ENCODE assay signal across 9 cellular contexts in the genomic region with DNA sequence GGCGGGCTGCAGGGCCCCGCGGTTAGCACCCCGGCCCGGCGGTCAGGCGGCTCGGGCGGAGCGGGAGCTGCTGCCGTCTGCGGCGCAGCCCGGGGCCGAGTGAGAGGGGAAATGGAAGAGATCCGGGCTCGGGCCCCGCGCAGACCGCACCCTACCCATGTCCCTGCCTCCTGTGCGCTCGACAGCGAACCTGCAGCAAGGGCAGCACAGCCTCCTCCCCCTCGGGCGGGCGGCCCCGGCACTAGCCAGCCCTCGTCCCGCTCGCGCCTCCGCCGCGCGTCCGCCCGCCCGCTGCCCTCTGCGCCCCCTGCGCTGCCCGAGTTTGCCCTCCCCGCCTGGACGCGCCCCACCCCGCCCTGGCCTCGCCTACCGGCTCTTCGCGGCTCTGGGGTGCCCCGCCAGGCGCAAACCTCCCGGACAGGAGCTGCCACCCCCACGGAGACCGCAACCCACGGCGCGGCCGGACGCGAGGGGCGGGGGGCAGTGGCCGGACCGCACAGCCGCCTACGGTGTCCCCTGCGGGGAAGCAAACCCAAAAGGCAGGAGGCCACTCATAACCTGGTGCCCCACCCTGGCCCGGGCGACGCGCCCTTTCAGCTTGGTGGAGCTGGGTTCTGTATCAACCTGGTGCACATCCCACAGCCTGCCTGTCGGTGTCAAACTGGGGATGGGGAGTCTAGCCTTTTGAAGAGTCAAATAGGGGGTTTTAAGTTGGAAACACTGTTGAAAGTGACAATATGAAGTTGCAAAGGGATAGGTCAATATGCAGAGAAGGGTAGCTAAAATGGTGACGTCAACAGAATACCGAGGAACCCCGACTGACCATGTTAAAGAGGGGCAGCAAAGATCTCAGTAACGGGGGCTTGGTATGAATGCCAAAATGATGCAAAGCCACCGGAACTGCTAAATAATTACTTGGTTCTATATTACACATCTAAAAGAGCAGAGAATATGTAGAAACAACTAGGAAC. TPM values are rescaled to one million over a fixed set of nuclear protein-coding genes. Genes with fewer than 3 reads are reported as not detected.
DNase-seq lines count a peak whose midpoint lies in the region; ATAC-seq lines count a peak whose summit lies in the region.
"Had no signal": no experiment of that assay in that cellular context is flagged by ENCODE, and none has a peak within 500 bp of the region (broad histone marks: within the 10 kb centered on the region; RNA-seq: fewer than 3 reads in every experiment).

Gene IHH, minus strand, starts transcription at position 101 of the 971 bp plus-strand sequence. CDS start 454 bp downstream, outside the sequence.

- peaks cover 52% of the 10 kb centered on the region for H3K27me3 ChIP-seq in HAP-1 (ENCODE audit: low read depth)

- H3K36me3 ChIP-seq in HAP-1 (replicated peaks), result no peaks in the 10 kb centered on the region

- H3K9me3 ChIP-seq in HAP-1, result no peaks in the 10 kb centered on the region

- H3K36me3 Mint-ChIP-seq in activated T-cell treated with anti-CD3 and anti-CD28 coated beads, Interleukin-2, amount 50 U/mL, for 24 hours (ENCODE audit: low read depth), result no peaks in the 10 kb centered on the region
- H3K36me3 Mint-ChIP-seq in immature natural killer cell, result no peaks in the 10 kb centered on the region

- peaks cover 24% of the 10 kb centered on the region for H3K4me1 Mint-ChIP-seq in activated T-cell treated with anti-CD3 and anti-CD28 coated beads, Interleukin-2, amount 50 U/mL, for 24 hours (ENCODE audit: low read depth)
- H3K4me1 Mint-ChIP-seq in immature natural killer cell, result peaks cover 6 to 16% of the 10 kb centered on the region in 2 donors
- H3K4me1 Mint-ChIP-seq in stimulated activated naive CD8-positive, alpha-beta T cell treated with anti-CD3 and anti-CD28 coated beads, Interleukin-15, amount 100 ng/mL, for 72 hours, result peaks cover 30% of the 10 kb centered on the region

- peak within 1 kb of the TSS; percentile 43 for H3K4me3 Mint-ChIP-seq in activated T-cell treated with anti-CD3 and anti-CD28 coated beads, Interleukin-2, amount 50 U/mL, for 24 hours
- peak within 1 kb of the TSS; percentile 25 to 69 (median 62) for H3K4me3 Mint-ChIP-seq in immature natural killer cell
- peak within 1 kb of the TSS; percentile 67 to 75 for H3K4me3 Mint-ChIP-seq in stimulated activated naive CD8-positive, alpha-beta T cell treated with anti-CD3 and anti-CD28 coated beads, Interleukin-15, amount 100 ng/mL, for 72 hours

- H3K4me1 ChIP-seq in HAP-1, result peaks cover 11% of the 10 kb centered on the region

- no peaks in the 10 kb centered on the region for H3K9me3 Mint-ChIP-seq in activated T-cell treated with anti-CD3 and anti-CD28 coated beads, Interleukin-2, amount 50 U/mL, for 24 hours
- no peaks in the 10 kb centered on the region for H3K9me3 Mint-ChIP-seq in immature natural killer cell
- no peaks in the 10 kb centered on the region for H3K9me3 Mint-ChIP-seq in stimulated activated naive CD8-positive, alpha-beta T cell treated with anti-CD3 and anti-CD28 coated beads, Interleukin-15, amount 100 ng/mL, for 72 hours

- no peak within 1 kb of the TSS for H3K4me3 ChIP-seq in HAP-1

- peak; percentile 36 for ATAC-seq in stimulated activated naive CD8-positive, alpha-beta T cell treated with anti-CD3 and anti-CD28 coated beads, Interleukin-15, amount 100 ng/mL, for 72 hours
- no peak for ATAC-seq in HG03175 (IDR thresholded peaks at IDR 0.05; ENCODE audit: unreplicated experiment)

- peaks cover 69% of the 10 kb centered on the region for H3K27me3 Mint-ChIP-seq in activated T-cell treated with anti-CD3 and anti-CD28 coated beads, Interleukin-2, amount 50 U/mL, for 24 hours
- peaks cover 17 to 43% (median 23%) of the 10 kb centered on the region in 3 donors for H3K27me3 Mint-ChIP-seq in immature natural killer cell (ENCODE audit: low read depth in 3 of 3)
- H3K27me3 Mint-ChIP-seq in stimulated activated naive CD8-positive, alpha-beta T cell treated with anti-CD3 and anti-CD28 coated beads, Interleukin-15, amount 100 ng/mL, for 72 hours, result peaks cover 87% of the 10 kb centered on the region

- DNase-seq in activated CD4-positive, alpha-beta T cell treated with anti-CD3 and anti-CD28 coated beads for 48 hours, result peak; percentile 36
- DNase-seq in activated CD4-positive, alpha-beta T cell treated with anti-CD3 and anti-CD28 coated beads, Interleukin-2, amount 50 U/mL, for 4 hours, result no peak
- peak; percentile 39 for DNase-seq in activated T-cell treated with anti-CD3 and anti-CD28 coated beads, Interleukin-2, amount 50 U/mL, for 24 hours
- DNase-seq in immature natural killer cell (peak; percentile 15 to 23 (median 22)), HCEC 1CT (no peak), HAP-1 (ENCODE audit: low spot score in 2 of 2) (no peak)
- DNase-seq in stimulated activated naive CD8-positive, alpha-beta T cell treated with anti-CD3 and anti-CD28 coated beads, Interleukin-15, amount 100 ng/mL, for 72 hours, result peak in 1 of 2 donors; percentile 10
- DNase-seq: DND-41 had no signal

- no peak within 1 kb of the TSS for H3K27ac Mint-ChIP-seq in activated T-cell treated with anti-CD3 and anti-CD28 coated beads, Interleukin-2, amount 50 U/mL, for 24 hours
- H3K27ac Mint-ChIP-seq in immature natural killer cell, result no peak within 1 kb of the TSS
- H3K27ac Mint-ChIP-seq in stimulated activated naive CD8-positive, alpha-beta T cell treated with anti-CD3 and anti-CD28 coated beads, Interleukin-15, amount 100 ng/mL, for 72 hours, result peak within 1 kb of the TSS in 1 of 2 donors; percentile 48

- in situ Hi-C loops in HAP-1 (cut with MboI; ENCODE audit: low sequenced_read_pairs), result no loop called here

RNA-seq across cellular contexts. Expression of gene IHH, which starts in this region (rescaled TPM):
- not detected for polyA plus RNA-seq in immature natural killer cell

Comparison
In these comparisons a context has a peak if more than half of its experiments do, and no peak if none do; other contexts are left out.
1. DNase-seq: peak in activated CD4-positive, alpha-beta T cell treated with anti-CD3 and anti-CD28 coated beads for 48 hours (single experiment) and activated T-cell treated with anti-CD3 and anti-CD28 coated beads, Interleukin-2, amount 50 U/mL, for 24 hours (single experiment); none in activated CD4-positive, alpha-beta T cell treated with anti-CD3 and anti-CD28 coated beads, Interleukin-2, amount 50 U/mL, for 4 hours (0 of 2), HCEC 1CT (single experiment) and HAP-1 (0 of 2).
2. Peak in DNase-seq in immature natural killer cell; RNA of the gene not detected or under 1 TPM.
3. Peak in every context shown above with its lines, with median percentiles within 50 percentile points of each other: H3K4me3 Mint-ChIP-seq.